8 cellular contexts compared by ENCODE assay signal in the genomic region with DNA sequence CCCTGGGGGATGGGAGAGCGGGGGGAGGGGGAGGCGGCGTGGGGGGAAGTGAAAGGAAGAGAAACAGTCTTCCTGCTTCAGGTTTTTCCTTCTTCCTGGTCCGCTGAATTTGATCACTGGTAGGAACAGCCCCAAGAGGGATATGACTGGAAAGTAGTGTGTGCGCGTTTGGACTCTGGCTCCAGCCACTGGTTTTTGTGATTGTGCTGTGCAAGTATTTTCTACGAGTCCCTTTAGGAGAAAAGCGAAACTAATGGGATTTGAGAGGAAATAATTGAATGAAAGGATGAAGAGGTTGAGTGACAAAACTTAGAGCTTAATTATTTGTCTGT. TPM values are rescaled to one million over a fixed set of nuclear protein-coding genes. Genes with fewer than 3 reads are reported as not detected.
DNase-seq lines count a peak whose midpoint lies in the region; ATAC-seq, FAIRE-seq and TF ChIP-seq lines count a peak whose summit lies in the region.

No MANE protein-coding gene starts in this region.

- no peak for TF ChIP-seq CTCF in coronary artery (IDR thresholded peaks at IDR 0.05)

- H3K4me3 ChIP-seq in coronary artery (peak overlapping the region; percentile 80), mesenchymal stem cell (ENCODE audit: insufficient read depth in 1 of 2, low read depth in 1 of 2, low read length in 2 of 2) (peak overlapping the region; percentile 82 to 86)

- H3K14ac ChIP-seq in mesenchymal stem cell (ENCODE audit: low read length in 2 of 2), result no peak overlapping the region

- no peak overlapping the region for H2BK120ac ChIP-seq in mesenchymal stem cell (ENCODE audit: low read depth, low read length)

- peak overlapping the region; percentile 89 for H3K9ac ChIP-seq in mesenchymal stem cell (ENCODE audit: low read length)

- H3K23ac ChIP-seq in mesenchymal stem cell (ENCODE audit: low read length in 2 of 2), result no peak overlapping the region

- DNase-seq in NCI-H748 (lab: John Stamatoyannopoulos, UW; ENCODE audit: unreplicated experiment) (peak; percentile 15), NCI-H748 treated with DMSO at 0.1 percent for 48 hours (lab: John Stamatoyannopoulos, UW) (no peak), coronary artery (ENCODE audit: low spot score) (no peak), mesenchymal stem cell (peak; percentile 43), urothelium cell line (ENCODE audit: low spot score) (peak; percentile 2), occipital lobe (lab: John Stamatoyannopoulos, UW) (no peak), NCI-H345 (lab: John Stamatoyannopoulos, UW) (no peak)

- no peaks in the 10 kb centered on the region for H3K36me3 ChIP-seq in mesenchymal stem cell (ENCODE audit: control insufficient read depth in 1 of 2, insufficient read depth in 2 of 2, low read depth in 1 of 2, low read length in 2 of 2)

- H3K9me3 ChIP-seq in mesenchymal stem cell (ENCODE audit: control insufficient read depth, low read length), result no peaks in the 10 kb centered on the region

- no peak overlapping the region for H3K4ac ChIP-seq in mesenchymal stem cell (ENCODE audit: low read depth in 1 of 2, low read length in 2 of 2)

- no peak for FAIRE-seq in urothelium cell line (lab: Jason Lieb, UNC)

- WGBS in mesenchymal stem cell, result 0% methylated on average over 6 of the region's 8 CpGs

- H3K27me3 ChIP-seq in mesenchymal stem cell (ENCODE audit: control insufficient read depth in 1 of 2, insufficient read depth in 1 of 2, low read length in 2 of 2), result no peaks in the 10 kb centered on the region

- H2BK15ac ChIP-seq in mesenchymal stem cell (ENCODE audit: low read depth, poor library complexity, severe bottlenecking), result no peak overlapping the region

- H3K4me2 ChIP-seq in mesenchymal stem cell (ENCODE audit: low read length, poor library complexity, severe bottlenecking), result peak overlapping the region; percentile 56

- H3K4me1 ChIP-seq in mesenchymal stem cell (ENCODE audit: control insufficient read depth, insufficient read depth, low read depth, low read length), result no peaks in the 10 kb centered on the region

- H4K91ac ChIP-seq in mesenchymal stem cell (ENCODE audit: low read length), result no peak overlapping the region

- H3K27ac ChIP-seq in coronary artery (peak overlapping the region; percentile 58 to 85), mesenchymal stem cell (ENCODE audit: low read length, poor library complexity, severe bottlenecking) (peak overlapping the region; percentile 46)

- H2AK5ac ChIP-seq in mesenchymal stem cell (ENCODE audit: low read length, severe bottlenecking), result no peak overlapping the region

- H3K18ac ChIP-seq in mesenchymal stem cell (ENCODE audit: low read depth in 1 of 2, low read length in 2 of 2), result no peak overlapping the region

- H2BK12ac ChIP-seq in mesenchymal stem cell (ENCODE audit: low read length in 2 of 2), result no peak overlapping the region

- H4K8ac ChIP-seq in mesenchymal stem cell (ENCODE audit: low read length), result no peak overlapping the region

- no peaks in the 10 kb centered on the region for H3K79me1 ChIP-seq in mesenchymal stem cell (replicated peaks; ENCODE audit: low read length, poor library complexity, severe bottlenecking)

- H2BK5ac ChIP-seq in mesenchymal stem cell (ENCODE audit: low read depth, low read length, poor library complexity, severe bottlenecking), result no peak overlapping the region

- no peak for ATAC-seq in HG02840 (IDR thresholded peaks at IDR 0.05; ENCODE audit: low FRiP score, unreplicated experiment)

- H2AFZ ChIP-seq in mesenchymal stem cell (ENCODE audit: low read depth, low read length), result no peak overlapping the region

RNA-seq across cellular contexts. Expression of a gene that starts 0.8 kb away (rescaled TPM):
- 19.5 TPM for polyA plus RNA-seq in mesenchymal stem cell (2013, experiment 1 of 2)
- polyA plus RNA-seq in mesenchymal stem cell (2013, experiment 2 of 2), result 20.5 TPM
- 6.4 TPM for total RNA-seq in occipital lobe

Comparison
In these comparisons a context has a peak if more than half of its experiments do, and no peak if none do; other contexts are left out.
1. DNase-seq: peak in NCI-H748 (single experiment), mesenchymal stem cell (single experiment) and urothelium cell line (single experiment); none in NCI-H748 treated with DMSO at 0.1 percent for 48 hours (single experiment), coronary artery (single experiment), occipital lobe (single experiment) and NCI-H345 (single experiment).